ENCODE assay signal across 12 cellular contexts in the genomic region with DNA sequence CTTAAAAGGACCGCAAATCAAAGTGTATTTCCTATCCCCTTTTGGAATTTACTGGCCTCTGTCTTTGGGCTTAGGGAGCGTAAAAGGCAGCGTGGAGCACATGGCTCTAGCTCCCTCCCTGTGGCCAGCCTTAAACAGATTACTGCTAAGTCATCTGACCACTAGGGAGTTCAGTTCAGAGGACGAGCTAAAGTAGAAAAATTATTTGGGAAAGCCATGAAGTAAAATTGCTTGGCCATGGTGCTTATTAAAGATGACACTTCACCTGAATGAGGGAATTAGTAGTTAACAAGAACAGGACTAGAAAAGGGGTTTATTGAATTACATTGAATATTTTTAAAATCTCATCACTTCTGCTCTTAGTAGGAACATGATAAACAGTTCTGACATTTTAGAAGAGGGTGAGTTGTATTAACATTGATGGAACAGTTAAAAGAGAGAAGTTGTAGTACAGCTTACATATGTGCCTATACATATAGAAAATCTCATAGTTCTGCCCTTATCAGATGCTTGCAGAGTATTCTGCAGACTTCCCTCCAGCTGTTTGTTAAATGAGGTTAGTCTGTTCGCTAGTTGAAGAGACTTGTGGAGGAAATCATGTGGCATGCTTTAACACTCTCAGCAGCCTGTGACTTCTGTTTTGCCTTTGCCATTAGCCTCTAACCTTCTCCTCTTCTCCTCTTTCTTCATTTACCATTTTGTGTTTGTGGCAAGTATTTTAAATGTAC. TPM values are rescaled to one million over a fixed set of nuclear protein-coding genes. Genes with fewer than 3 reads are reported as not detected.
DNase-seq lines count a peak whose midpoint lies in the region; ATAC-seq and TF ChIP-seq lines count a peak whose summit lies in the region.
"Had no signal": no experiment of that assay in that cellular context is flagged by ENCODE, and none has a peak within 500 bp of the region (broad histone marks: within the 10 kb centered on the region; RNA-seq: fewer than 3 reads in every experiment).

No MANE protein-coding gene starts in this region.

- peaks cover 21% of the 10 kb centered on the region for H3K36me3 ChIP-seq in left ventricle myocardium inferior

- H3K9me3 ChIP-seq in left ventricle myocardium inferior (replicated peaks), result no peaks in the 10 kb centered on the region
- H3K9me3 ChIP-seq: esophagus squamous epithelium had no signal

- H3K4me3 Mint-ChIP-seq in activated T-cell treated with anti-CD3 and anti-CD28 coated beads, Interleukin-2, amount 50 U/mL, for 72 hours, result peak overlapping the region in 1 of 2 donors; percentile 54
- H3K4me3 Mint-ChIP-seq in activated T-helper 17 cell treated with anti-CD3 and anti-CD28 coated beads, Interleukin-2, amount 50 U/mL, for 72 hours, result no peak overlapping the region
- no peak overlapping the region for H3K4me3 Mint-ChIP-seq in stimulated activated naive B cell treated with anti-CD40 and anti-IgM and Interleukin-4, amounts not matched to agents 10 μg/mL and 1 μg/mL and 100 μg/mL, for 72 hours

- peaks cover 0 to 7% of the 10 kb centered on the region in 2 donors for H3K36me3 Mint-ChIP-seq in activated T-cell treated with anti-CD3 and anti-CD28 coated beads, Interleukin-2, amount 50 U/mL, for 72 hours (ENCODE audit: insufficient read depth in 2 of 2)
- peaks cover 29% of the 10 kb centered on the region for H3K36me3 Mint-ChIP-seq in activated T-helper 17 cell treated with anti-CD3 and anti-CD28 coated beads, Interleukin-2, amount 50 U/mL, for 72 hours (ENCODE audit: low read depth)
- H3K36me3 Mint-ChIP-seq in stimulated activated naive B cell treated with anti-CD40 and anti-IgM and Interleukin-4, amounts not matched to agents 10 μg/mL and 1 μg/mL and 100 μg/mL, for 72 hours, result peaks cover 11 to 34% of the 10 kb centered on the region in 2 donors

- H3K27ac Mint-ChIP-seq in activated T-cell treated with anti-CD3 and anti-CD28 coated beads, Interleukin-2, amount 50 U/mL, for 72 hours, result peak overlapping the region; percentile 79
- peak overlapping the region; percentile 20 for H3K27ac Mint-ChIP-seq in activated T-helper 17 cell treated with anti-CD3 and anti-CD28 coated beads, Interleukin-2, amount 50 U/mL, for 72 hours
- H3K27ac Mint-ChIP-seq in stimulated activated naive B cell treated with anti-CD40 and anti-IgM and Interleukin-4, amounts not matched to agents 10 μg/mL and 1 μg/mL and 100 μg/mL, for 72 hours, result peak overlapping the region; percentile 67

- ATAC-seq in activated T-cell treated with anti-CD3 and anti-CD28 coated beads, Interleukin-2, amount 50 U/mL, for 72 hours (replicated peaks in 1 of 2), result no peak
- ATAC-seq in activated T-helper 17 cell treated with anti-CD3 and anti-CD28 coated beads, Interleukin-2, amount 50 U/mL, for 72 hours (replicated peaks), result no peak
- ATAC-seq in stimulated activated naive B cell treated with anti-CD40 and anti-IgM and Interleukin-4, amounts not matched to agents 10 μg/mL and 1 μg/mL and 100 μg/mL, for 72 hours (replicated peaks), result peak; percentile 30 to 54
- no peak for ATAC-seq in HG02973 (IDR thresholded peaks at IDR 0.05; ENCODE audit: unreplicated experiment)

- no peak for DNase-seq in activated T-cell treated with anti-CD3 and anti-CD28 coated beads, Interleukin-2, amount 50 U/mL, for 72 hours
- DNase-seq in activated T-cell treated with anti-CD3 and anti-CD28 coated beads, Interleukin-2, amount 50 U/mL, for 48 hours, result no peak
- no peak for DNase-seq in left ventricle myocardium inferior
- DNase-seq in stimulated activated naive B cell treated with anti-CD40 and anti-IgM and Interleukin-4, amounts not matched to agents 10 μg/mL and 1 μg/mL and 100 μg/mL, for 72 hours, result no peak
- no peak for DNase-seq in posterior vena cava (ENCODE audit: low spot score)
- no peak for DNase-seq in stimulated activated CD4-positive, alpha-beta T cell treated with anti-CD3 and anti-CD28 coated beads, Interleukin-15, amount 100 ng/mL, for 24 hours
- DNase-seq: activated CD4-positive, CD25-positive, alpha-beta regulatory T cell treated with anti-CD3 and anti-CD28 coated beads, Interleukin-2, amount 50 U/mL, for 72 hours; aorta; esophagus squamous epithelium; NCI-H187 treated with DMSO at 0.1 percent for 48 hours had no signal

- H3K27ac ChIP-seq in left ventricle myocardium inferior (replicated peaks), result no peak overlapping the region
- H3K27ac ChIP-seq: esophagus squamous epithelium had no signal

- H3K4me1 Mint-ChIP-seq in activated T-cell treated with anti-CD3 and anti-CD28 coated beads, Interleukin-2, amount 50 U/mL, for 72 hours (ENCODE audit: low read depth), result peaks cover 30% of the 10 kb centered on the region
- peaks cover 13% of the 10 kb centered on the region for H3K4me1 Mint-ChIP-seq in activated T-helper 17 cell treated with anti-CD3 and anti-CD28 coated beads, Interleukin-2, amount 50 U/mL, for 72 hours
- peaks cover 18 to 50% of the 10 kb centered on the region in 2 donors for H3K4me1 Mint-ChIP-seq in stimulated activated naive B cell treated with anti-CD40 and anti-IgM and Interleukin-4, amounts not matched to agents 10 μg/mL and 1 μg/mL and 100 μg/mL, for 72 hours

- no peaks in the 10 kb centered on the region for H3K27me3 ChIP-seq in left ventricle myocardium inferior (ENCODE audit: low read depth)
- H3K27me3 ChIP-seq: esophagus squamous epithelium had no signal

- H3K9me3 Mint-ChIP-seq in activated T-cell treated with anti-CD3 and anti-CD28 coated beads, Interleukin-2, amount 50 U/mL, for 72 hours, result no peaks in the 10 kb centered on the region
- H3K9me3 Mint-ChIP-seq in activated T-helper 17 cell treated with anti-CD3 and anti-CD28 coated beads, Interleukin-2, amount 50 U/mL, for 72 hours, result no peaks in the 10 kb centered on the region
- H3K9me3 Mint-ChIP-seq in stimulated activated naive B cell treated with anti-CD40 and anti-IgM and Interleukin-4, amounts not matched to agents 10 μg/mL and 1 μg/mL and 100 μg/mL, for 72 hours, result no peaks in the 10 kb centered on the region

- intact Hi-C loops in left ventricle myocardium inferior (cut with micrococcal nuclease), result no loop called here
- intact Hi-C loops in posterior vena cava (cut with DNase I), result no loop called here

- H3K4me3 ChIP-seq in left ventricle myocardium inferior, result no peak overlapping the region
- H3K4me3 ChIP-seq: esophagus squamous epithelium had no signal

- H3K27me3 Mint-ChIP-seq in activated T-cell treated with anti-CD3 and anti-CD28 coated beads, Interleukin-2, amount 50 U/mL, for 72 hours (ENCODE audit: low read depth), result no peaks in the 10 kb centered on the region
- H3K27me3 Mint-ChIP-seq in activated T-helper 17 cell treated with anti-CD3 and anti-CD28 coated beads, Interleukin-2, amount 50 U/mL, for 72 hours, result no peaks in the 10 kb centered on the region
- H3K27me3 Mint-ChIP-seq in stimulated activated naive B cell treated with anti-CD40 and anti-IgM and Interleukin-4, amounts not matched to agents 10 μg/mL and 1 μg/mL and 100 μg/mL, for 72 hours, result no peaks in the 10 kb centered on the region

- peak; percentile 20 for TF ChIP-seq CTCF in left ventricle myocardium inferior (IDR thresholded peaks at IDR 0.05; ENCODE audit: borderline replicate concordance)

- H3K4me1 ChIP-seq in left ventricle myocardium inferior, result peaks cover 36% of the 10 kb centered on the region

RNA-seq across cellular contexts. Expression of gene MAPK13, which starts 31.2 kb away (rescaled TPM):
- 10 to 100 TPM; 50.7 to 68.2 TPM for total RNA-seq in activated T-cell treated with anti-CD3 and anti-CD28 coated beads, Interleukin-2, amount 50 U/mL, for 72 hours
- total RNA-seq in activated T-helper 17 cell treated with anti-CD3 and anti-CD28 coated beads, Interleukin-2, amount 50 U/mL, for 72 hours, result 10 to 100 TPM; 53.6 to 58.7 TPM
- total RNA-seq in left ventricle myocardium inferior, result 0.33 TPM
- 10 to 100 TPM in 1 of 2 donors, 1 to 10 TPM in 1; 7.0 to 10.1 TPM for total RNA-seq in posterior vena cava

Comparison
In these comparisons a context has a peak if more than half of its experiments do, and no peak if none do; other contexts are left out.
1. ATAC-seq: peak in stimulated activated naive B cell treated with anti-CD40 and anti-IgM and Interleukin-4, amounts not matched to agents 10 μg/mL and 1 μg/mL and 100 μg/mL, for 72 hours (2 of 2); none in activated T-cell treated with anti-CD3 and anti-CD28 coated beads, Interleukin-2, amount 50 U/mL, for 72 hours (0 of 2), activated T-helper 17 cell treated with anti-CD3 and anti-CD28 coated beads, Interleukin-2, amount 50 U/mL, for 72 hours (single experiment) and HG02973 (single experiment).
2. H3K27ac Mint-ChIP-seq: peak in every context shown above with its lines; median percentile 79 in activated T-cell treated with anti-CD3 and anti-CD28 coated beads, Interleukin-2, amount 50 U/mL, for 72 hours; 67 in stimulated activated naive B cell treated with anti-CD40 and anti-IgM and Interleukin-4, amounts not matched to agents 10 μg/mL and 1 μg/mL and 100 μg/mL, for 72 hours; 20 in activated T-helper 17 cell treated with anti-CD3 and anti-CD28 coated beads, Interleukin-2, amount 50 U/mL, for 72 hours.
3. RNA of gene MAPK13, which starts 31.2 kb away (total RNA-seq): 50.7 to 68.2 TPM in activated T-cell treated with anti-CD3 and anti-CD28 coated beads, Interleukin-2, amount 50 U/mL, for 72 hours and 53.6 to 58.7 TPM in activated T-helper 17 cell treated with anti-CD3 and anti-CD28 coated beads, Interleukin-2, amount 50 U/mL, for 72 hours; 7.0 to 10.1 TPM in posterior vena cava and 0.33 TPM in left ventricle myocardium inferior (single experiment); every median in the first group is over 4 times any median in the second.